20 cellular contexts compared by ENCODE assay signal in the genomic region with DNA sequence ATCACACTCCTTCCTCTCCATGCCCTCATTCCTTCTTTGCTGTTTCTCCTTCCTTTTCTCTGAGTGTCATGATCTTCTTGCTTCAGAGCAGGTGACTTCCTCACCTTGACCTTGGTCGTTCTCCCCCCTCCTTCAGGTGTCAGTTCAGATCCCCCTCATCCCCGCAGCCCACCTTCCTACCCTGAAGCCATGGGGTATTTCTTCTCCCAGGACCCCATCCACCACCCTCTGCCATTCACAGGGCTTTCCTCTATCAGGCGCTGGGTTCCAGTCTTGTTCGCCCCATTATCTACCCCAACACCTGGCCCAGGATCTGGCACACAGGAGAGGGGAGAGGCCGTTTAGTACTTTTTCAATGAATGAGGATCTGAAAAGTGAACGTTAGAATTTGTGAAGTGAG.
"Had no signal": no experiment of that assay in that cellular context is flagged by ENCODE, and none has a peak within 500 bp of the region (broad histone marks: within the 10 kb centered on the region; RNA-seq: fewer than 3 reads in every experiment).

No MANE protein-coding gene starts in this region.

- ATAC-seq: heart left ventricle; left lobe of liver; mucosa of descending colon; naive thymus-derived CD8-positive, alpha-beta T cell; right cardiac atrium had no signal

- H3K27ac ChIP-seq: colonic mucosa, heart left ventricle, ovary, thoracic aorta, transverse colon had no signal

- H3K4me1 Mint-ChIP-seq: naive thymus-derived CD8-positive, alpha-beta T cell had no signal

- DNase-seq: cerebellar nuclear complex; colonic mucosa; dermis blood vessel endothelial cell; effector CD4-positive, alpha-beta T cell; erythroblast; foreskin melanocyte; heart left ventricle; kidney glomerular epithelial cell; mucosa of descending colon; naive thymus-derived CD8-positive, alpha-beta T cell; ovary; right cardiac atrium; small intestine; stimulated activated CD4-positive, alpha-beta T cell treated with anti-CD3 and anti-CD28 coated beads, Interleukin-2, amount 100 ng/mL, for 48 hours; stimulated activated naive CD4-positive, alpha-beta T cell treated with Interleukin-2 at 50 U/mL for 16 hours; transverse colon had no signal

- H3K9me3 Mint-ChIP-seq: endodermal cell, neural crest cell had no signal

- H3K36me3 Mint-ChIP-seq: naive thymus-derived CD8-positive, alpha-beta T cell had no signal

- H3K4me3 Mint-ChIP-seq: endodermal cell; naive thymus-derived CD8-positive, alpha-beta T cell; neural crest cell had no signal

- H3K27ac Mint-ChIP-seq: endodermal cell; naive thymus-derived CD8-positive, alpha-beta T cell had no signal
